8 cellular contexts compared by ENCODE assay signal in genomic region chr19:49590071-49590970, GRCh38. TPM values are rescaled to one million over a fixed set of nuclear protein-coding genes. Genes with fewer than 3 reads are reported as not detected.
DNase-seq lines count a peak whose midpoint lies in the region; ATAC-seq and TF ChIP-seq lines count a peak whose summit lies in the region.

No MANE protein-coding gene starts in this region.

- H3K36me3 Mint-ChIP-seq in activated T-helper 17 cell treated with anti-CD3 and anti-CD28 coated beads, Interleukin-2, amount 50 U/mL, for 72 hours (ENCODE audit: low read depth), result peaks cover 27% of the 10 kb centered on the region
- peaks cover 0 to 16% (median 5%) of the 10 kb centered on the region in 3 donors for H3K36me3 Mint-ChIP-seq in naive thymus-derived CD8-positive, alpha-beta T cell
- peaks cover 12 to 20% of the 10 kb centered on the region in 2 donors for H3K36me3 Mint-ChIP-seq in stimulated activated naive B cell treated with anti-CD40 and anti-IgM and Interleukin-4, amounts not matched to agents 10 μg/mL and 1 μg/mL and 100 μg/mL, for 72 hours

- peak overlapping the region; percentile 86 for H3K27ac Mint-ChIP-seq in activated T-helper 17 cell treated with anti-CD3 and anti-CD28 coated beads, Interleukin-2, amount 50 U/mL, for 72 hours
- peak overlapping the region; percentile 34 to 97 (median 92) for H3K27ac Mint-ChIP-seq in naive thymus-derived CD8-positive, alpha-beta T cell
- peak overlapping the region; percentile 83 for H3K27ac Mint-ChIP-seq in stimulated activated naive B cell treated with anti-CD40 and anti-IgM and Interleukin-4, amounts not matched to agents 10 μg/mL and 1 μg/mL and 100 μg/mL, for 72 hours

- H3K4me1 ChIP-seq in Karpas-422 (ENCODE audit: low read length), result peaks cover 23% of the 10 kb centered on the region

- peaks cover 14% of the 10 kb centered on the region; the same call in 1 of the 2 replicates for H3K36me3 ChIP-seq in Karpas-422 (ENCODE audit: insufficient read depth, low read length)

- H3K27me3 ChIP-seq in Karpas-422 (ENCODE audit: low read length), result no peaks in the 10 kb centered on the region

- H3K9ac ChIP-seq in Karpas-422 (ENCODE audit: low read length), result peak overlapping the region; percentile 94

- peaks cover 22% of the 10 kb centered on the region for H4K20me1 ChIP-seq in Karpas-422 (ENCODE audit: insufficient read depth, low read depth, low read length)

- POLR2A ChIA-PET in naive thymus-derived CD8-positive, alpha-beta T cell (lab: Charles Lee), result interaction anchor here (0.6 to 11.9 kb wide), 27 partner anchors 10 to 873 kb away, joined by 3 to 180 read pairs (median 5); partner anchors contain the start of genes AKT1S1, BCL2L12, IRF3 and NOSIP

- peak overlapping the region; percentile 86 for H3K4me2 ChIP-seq in Karpas-422 (ENCODE audit: low read depth, low read length, poor library complexity, severe bottlenecking)

- no peaks in the 10 kb centered on the region for H3K9me3 Mint-ChIP-seq in activated T-helper 17 cell treated with anti-CD3 and anti-CD28 coated beads, Interleukin-2, amount 50 U/mL, for 72 hours
- no peaks in the 10 kb centered on the region for H3K9me3 Mint-ChIP-seq in naive thymus-derived CD8-positive, alpha-beta T cell
- H3K9me3 Mint-ChIP-seq in stimulated activated naive B cell treated with anti-CD40 and anti-IgM and Interleukin-4, amounts not matched to agents 10 μg/mL and 1 μg/mL and 100 μg/mL, for 72 hours, result no peaks in the 10 kb centered on the region

- peak overlapping the region; percentile 92 for H3K27ac ChIP-seq in Karpas-422 (ENCODE audit: low read length)

- H3K79me2 ChIP-seq in Karpas-422 (ENCODE audit: low read length), result peaks cover 28% of the 10 kb centered on the region

- H3K9me3 ChIP-seq in Karpas-422 (ENCODE audit: low read length), result no peaks in the 10 kb centered on the region

- peak overlapping the region; percentile 79 for H3K4me3 ChIP-seq in Karpas-422 (ENCODE audit: low read length)
- peak overlapping the region; percentile 67 for H3K4me3 ChIP-seq in fibroblast of mammary gland (ENCODE audit: control insufficient read depth, low read depth, low read length)

- peak; percentile 73 for ATAC-seq in GM21619 (IDR thresholded peaks at IDR 0.05; ENCODE audit: unreplicated experiment)
- ATAC-seq in activated T-helper 17 cell treated with anti-CD3 and anti-CD28 coated beads, Interleukin-2, amount 50 U/mL, for 72 hours (replicated peaks), result peak; percentile 76
- ATAC-seq in naive thymus-derived CD8-positive, alpha-beta T cell, result peak; percentile 78 to 82
- peak; percentile 83 to 86 for ATAC-seq in stimulated activated naive B cell treated with anti-CD40 and anti-IgM and Interleukin-4, amounts not matched to agents 10 μg/mL and 1 μg/mL and 100 μg/mL, for 72 hours (replicated peaks)

- peaks cover 31% of the 10 kb centered on the region for H3K4me1 Mint-ChIP-seq in activated T-helper 17 cell treated with anti-CD3 and anti-CD28 coated beads, Interleukin-2, amount 50 U/mL, for 72 hours
- peaks cover 22 to 46% (median 34%) of the 10 kb centered on the region in 4 donors for H3K4me1 Mint-ChIP-seq in naive thymus-derived CD8-positive, alpha-beta T cell
- H3K4me1 Mint-ChIP-seq in stimulated activated naive B cell treated with anti-CD40 and anti-IgM and Interleukin-4, amounts not matched to agents 10 μg/mL and 1 μg/mL and 100 μg/mL, for 72 hours, result peaks cover 23 to 37% of the 10 kb centered on the region in 2 donors

- H3K27me3 Mint-ChIP-seq in activated T-helper 17 cell treated with anti-CD3 and anti-CD28 coated beads, Interleukin-2, amount 50 U/mL, for 72 hours, result no peaks in the 10 kb centered on the region
- H3K27me3 Mint-ChIP-seq in naive thymus-derived CD8-positive, alpha-beta T cell, result no peaks in the 10 kb centered on the region
- H3K27me3 Mint-ChIP-seq in stimulated activated naive B cell treated with anti-CD40 and anti-IgM and Interleukin-4, amounts not matched to agents 10 μg/mL and 1 μg/mL and 100 μg/mL, for 72 hours, result no peaks in the 10 kb centered on the region

- no peak overlapping the region for H2AFZ ChIP-seq in Karpas-422 (ENCODE audit: low read length)

- DNase-seq in DMS53 treated with DMSO at 0.1 percent for 48 hours (lab: John Stamatoyannopoulos, UW; ENCODE audit: unreplicated experiment), result peak; percentile 79
- peak; percentile 100 for DNase-seq in Karpas-422
- peak; percentile 98 for DNase-seq in RPMI7951 (ENCODE audit: low read depth)
- peak; percentile 97 for DNase-seq in fibroblast of mammary gland (ENCODE audit: low read depth)
- DNase-seq in naive thymus-derived CD8-positive, alpha-beta T cell, result peak; percentile 89 to 99 (median 98)
- DNase-seq in stimulated activated naive B cell treated with anti-CD40 and anti-IgM and Interleukin-4, amounts not matched to agents 10 μg/mL and 1 μg/mL and 100 μg/mL, for 72 hours, result peak; percentile 93

- H3K9me2 ChIP-seq in Karpas-422 (replicated peaks; ENCODE audit: insufficient read depth, low read length), result no peaks in the 10 kb centered on the region

- H3K4me3 Mint-ChIP-seq in activated T-helper 17 cell treated with anti-CD3 and anti-CD28 coated beads, Interleukin-2, amount 50 U/mL, for 72 hours, result peak overlapping the region; percentile 94
- H3K4me3 Mint-ChIP-seq in naive thymus-derived CD8-positive, alpha-beta T cell, result peak overlapping the region; percentile 86 to 97 (median 92)
- peak overlapping the region; percentile 77 to 96 for H3K4me3 Mint-ChIP-seq in stimulated activated naive B cell treated with anti-CD40 and anti-IgM and Interleukin-4, amounts not matched to agents 10 μg/mL and 1 μg/mL and 100 μg/mL, for 72 hours

- no peak for TF ChIP-seq CTCF in fibroblast of mammary gland (conservative IDR thresholded peaks at IDR 0.05; ENCODE audit: control insufficient read depth, insufficient read depth, low read depth, low read length)

RNA-seq across cellular contexts. Expression of gene PRR12, which starts 0.7 kb away (rescaled TPM):
- total RNA-seq in Karpas-422 (2014; rRNA removed; shearing (Covaris generic); ENCODE audit: low replicate concordance), result 8.7 and 12.8 TPM in 2 replicates
- total RNA-seq in RPMI7951 (2014; rRNA removed; shearing (Covaris generic)), result 1.1 and 2.3 TPM in 2 replicates
- 10 to 100 TPM; 27.2 to 27.8 TPM for total RNA-seq in activated T-helper 17 cell treated with anti-CD3 and anti-CD28 coated beads, Interleukin-2, amount 50 U/mL, for 72 hours
- 10 to 100 TPM; 61.6 to 62.1 TPM for total RNA-seq in naive thymus-derived CD8-positive, alpha-beta T cell
- under 1 TPM; 0.24 to 0.69 (median 0.37) TPM for polyA plus RNA-seq in naive thymus-derived CD8-positive, alpha-beta T cell

RNA-seq across cellular contexts. Expression of gene PRRG2, which starts 9.2 kb away (rescaled TPM):
- total RNA-seq in Karpas-422 (2014; rRNA removed; shearing (Covaris generic); ENCODE audit: low replicate concordance), result 1.3 and 3.8 TPM in 2 replicates
- total RNA-seq in RPMI7951 (2014; rRNA removed; shearing (Covaris generic)), result 0.10 TPM in 1 of 2 replicates, not detected in the other
- 10 to 100 TPM in 1 of 2 donors, 1 to 10 TPM in 1; 3.8 to 12.3 TPM for total RNA-seq in activated T-helper 17 cell treated with anti-CD3 and anti-CD28 coated beads, Interleukin-2, amount 50 U/mL, for 72 hours
- total RNA-seq in naive thymus-derived CD8-positive, alpha-beta T cell, result 1 to 10 TPM; 1.9 to 2.4 TPM
- under 1 TPM; 0.28 to 0.34 (median 0.32) TPM for polyA plus RNA-seq in naive thymus-derived CD8-positive, alpha-beta T cell

RNA-seq across cellular contexts. Expression of gene NOSIP, which starts 10.0 kb away (rescaled TPM):
- 68.5 and 136 TPM in 2 replicates for total RNA-seq in Karpas-422 (2014; rRNA removed; shearing (Covaris generic); ENCODE audit: low replicate concordance)
- total RNA-seq in RPMI7951 (2014; rRNA removed; shearing (Covaris generic)), result 159 TPM in 2 replicates
- 100 to 1,000 TPM; 101 to 103 TPM for total RNA-seq in activated T-helper 17 cell treated with anti-CD3 and anti-CD28 coated beads, Interleukin-2, amount 50 U/mL, for 72 hours
- 100 to 1,000 TPM; 162 to 173 TPM for total RNA-seq in naive thymus-derived CD8-positive, alpha-beta T cell
- 100 to 1,000 TPM; 662 to 854 (median 844) TPM for polyA plus RNA-seq in naive thymus-derived CD8-positive, alpha-beta T cell

RNA-seq across cellular contexts. Expression of gene RRAS, which starts 49.6 kb away (rescaled TPM):
- 0.22 and 1.8 TPM in 2 replicates for total RNA-seq in Karpas-422 (2014; rRNA removed; shearing (Covaris generic); ENCODE audit: low replicate concordance)
- total RNA-seq in RPMI7951 (2014; rRNA removed; shearing (Covaris generic)), result 81.8 and 84.2 TPM in 2 replicates
- total RNA-seq in activated T-helper 17 cell treated with anti-CD3 and anti-CD28 coated beads, Interleukin-2, amount 50 U/mL, for 72 hours, result 10 to 100 TPM in 1 of 2 donors, 1 to 10 TPM in 1; 7.6 to 14.3 TPM
- 10 to 100 TPM; 10.4 to 12.7 TPM for total RNA-seq in naive thymus-derived CD8-positive, alpha-beta T cell
- polyA plus RNA-seq in naive thymus-derived CD8-positive, alpha-beta T cell, result 10 to 100 TPM; 21.8 to 30.2 (median 28.4) TPM

RNA-seq across cellular contexts. Expression of gene SCAF1, which starts 51.7 kb away (rescaled TPM):
- total RNA-seq in Karpas-422 (2014; rRNA removed; shearing (Covaris generic); ENCODE audit: low replicate concordance), result 8.3 and 19.6 TPM in 2 replicates
- total RNA-seq in RPMI7951 (2014; rRNA removed; shearing (Covaris generic)), result 7.1 and 16.0 TPM in 2 replicates
- 10 to 100 TPM; 53.8 to 60.5 TPM for total RNA-seq in activated T-helper 17 cell treated with anti-CD3 and anti-CD28 coated beads, Interleukin-2, amount 50 U/mL, for 72 hours
- total RNA-seq in naive thymus-derived CD8-positive, alpha-beta T cell, result 10 to 100 TPM; 51.0 to 62.3 TPM
- 1 to 10 TPM; 1.1 to 2.5 (median 1.2) TPM for polyA plus RNA-seq in naive thymus-derived CD8-positive, alpha-beta T cell

Comparison
In these comparisons a context has a peak if more than half of its experiments do, and no peak if none do; other contexts are left out.
1. Peak in every context shown above with its lines: DNase-seq, ATAC-seq, H3K4me3 ChIP-seq and H3K27ac ChIP-seq.